Comparison of ENCODE assay signal across 27 cellular contexts in genomic region chr13:42484396-42484795, GRCh38.
DNase-seq lines count a peak whose midpoint lies in the region; ATAC-seq and TF ChIP-seq lines count a peak whose summit lies in the region.
"Had no signal": no experiment of that assay in that cellular context is flagged by ENCODE, and none has a peak within 500 bp of the region (broad histone marks: within the 10 kb centered on the region; RNA-seq: fewer than 3 reads in every experiment).

No MANE protein-coding gene starts in this region.

- H3K9ac ChIP-seq in skeletal muscle satellite cell (ENCODE audit: low read depth, low read length), result no peak overlapping the region
- H3K9ac ChIP-seq: KMS-11 had no signal

- peaks cover 12% of the 10 kb centered on the region for H3K27me3 ChIP-seq in skeletal muscle satellite cell (ENCODE audit: control insufficient read depth, insufficient read depth, low read length)
- H3K27me3 ChIP-seq: ascending aorta, esophagus muscularis mucosa, transverse colon had no signal

- no peaks in the 10 kb centered on the region for H3K36me3 Mint-ChIP-seq in stimulated activated naive B cell treated with anti-CD40 and anti-IgM and Interleukin-4, amounts not matched to agents 10 μg/mL and 1 μg/mL and 100 μg/mL, for 72 hours
- H3K36me3 Mint-ChIP-seq: CD8-positive, alpha-beta T cell; T-cell had no signal

- peak; percentile 21 for DNase-seq in NCI-H1694 treated with DMSO at 0.1 percent for 48 hours (lab: John Stamatoyannopoulos, UW)
- no peak for DNase-seq in NCI-H1694 (lab: John Stamatoyannopoulos, UW)
- peak; percentile 41 for DNase-seq in astrocyte of the hippocampus (ENCODE audit: low read depth, low spot score)
- DNase-seq in fibroblast of pulmonary artery (ENCODE audit: low read depth), result peak; percentile 18
- DNase-seq in hippocampal formation (lab: John Stamatoyannopoulos, UW), result no peak
- no peak for DNase-seq in stimulated activated naive B cell treated with anti-CD40 and anti-IgM and Interleukin-4, amounts not matched to agents 10 μg/mL and 1 μg/mL and 100 μg/mL, for 72 hours
- DNase-seq: activated CD4-positive, alpha-beta memory T cell treated with anti-CD3 and anti-CD28 coated beads for 36 hours; activated CD8-positive, alpha-beta memory T cell treated with anti-CD3 and anti-CD28 coated beads, Interleukin-2, amount 50 U/mL, for 48 hours; AML-193; CD8-positive, alpha-beta T cell; effector CD8-positive, alpha-beta T cell; GDM1; glutamatergic neuron; NCI-H1930; NCI-H774; OCI-M1; psoas muscle; SHP77 treated with DMSO at 0.1 percent for 48 hours; T-cell; transverse colon had no signal

- H3K4me1 ChIP-seq in skeletal muscle satellite cell (ENCODE audit: control insufficient read depth, insufficient read depth, low read length), result peaks cover 39% of the 10 kb centered on the region
- H3K4me1 ChIP-seq: ascending aorta, psoas muscle, transverse colon had no signal

- H3K4me2 ChIP-seq in skeletal muscle satellite cell (ENCODE audit: low read length), result peak overlapping the region; percentile 49
- H3K4me2 ChIP-seq: KMS-11 had no signal

- no peak overlapping the region for H3K4me3 Mint-ChIP-seq in stimulated activated naive B cell treated with anti-CD40 and anti-IgM and Interleukin-4, amounts not matched to agents 10 μg/mL and 1 μg/mL and 100 μg/mL, for 72 hours
- H3K4me3 Mint-ChIP-seq: activated CD4-positive, alpha-beta memory T cell treated with anti-CD3 and anti-CD28 coated beads for 36 hours; activated naive CD8-positive, alpha-beta T cell; activated T-helper 17 cell treated with anti-CD3 and anti-CD28 coated beads, Interleukin-2, amount 50 U/mL, for 72 hours; CD8-positive, alpha-beta T cell; T-cell had no signal

- no peak overlapping the region for H3K27ac Mint-ChIP-seq in stimulated activated naive B cell treated with anti-CD40 and anti-IgM and Interleukin-4, amounts not matched to agents 10 μg/mL and 1 μg/mL and 100 μg/mL, for 72 hours
- H3K27ac Mint-ChIP-seq: activated CD4-positive, alpha-beta memory T cell treated with anti-CD3 and anti-CD28 coated beads for 36 hours; activated naive CD8-positive, alpha-beta T cell; activated T-helper 17 cell treated with anti-CD3 and anti-CD28 coated beads, Interleukin-2, amount 50 U/mL, for 72 hours; CD8-positive, alpha-beta T cell; T-cell had no signal

- no peak for TF ChIP-seq CTCF in fibroblast of pulmonary artery (IDR thresholded peaks at IDR 0.05; ENCODE audit: low read length, missing control alignments)

- H3K4me1 Mint-ChIP-seq in stimulated activated naive B cell treated with anti-CD40 and anti-IgM and Interleukin-4, amounts not matched to agents 10 μg/mL and 1 μg/mL and 100 μg/mL, for 72 hours, result peaks cover 3 to 6% of the 10 kb centered on the region in 2 donors
- H3K4me1 Mint-ChIP-seq: activated T-helper 17 cell treated with anti-CD3 and anti-CD28 coated beads, Interleukin-2, amount 50 U/mL, for 72 hours; T-cell had no signal

- H3K27me3 Mint-ChIP-seq in stimulated activated naive B cell treated with anti-CD40 and anti-IgM and Interleukin-4, amounts not matched to agents 10 μg/mL and 1 μg/mL and 100 μg/mL, for 72 hours, result no peaks in the 10 kb centered on the region
- H3K27me3 Mint-ChIP-seq: activated CD4-positive, alpha-beta memory T cell treated with anti-CD3 and anti-CD28 coated beads for 36 hours; activated naive CD8-positive, alpha-beta T cell; activated T-helper 17 cell treated with anti-CD3 and anti-CD28 coated beads, Interleukin-2, amount 50 U/mL, for 72 hours; T-cell had no signal

- no peak for ATAC-seq in GM18867 (IDR thresholded peaks at IDR 0.05; ENCODE audit: unreplicated experiment)
- no peak for ATAC-seq in stimulated activated naive B cell treated with anti-CD40 and anti-IgM and Interleukin-4, amounts not matched to agents 10 μg/mL and 1 μg/mL and 100 μg/mL, for 72 hours (replicated peaks)
- ATAC-seq: activated T-helper 17 cell treated with anti-CD3 and anti-CD28 coated beads, Interleukin-2, amount 50 U/mL, for 72 hours; CD8-positive, alpha-beta T cell; T-cell had no signal

- H3K9me3 Mint-ChIP-seq in stimulated activated naive B cell treated with anti-CD40 and anti-IgM and Interleukin-4, amounts not matched to agents 10 μg/mL and 1 μg/mL and 100 μg/mL, for 72 hours, result no peaks in the 10 kb centered on the region
- H3K9me3 Mint-ChIP-seq: activated CD4-positive, alpha-beta memory T cell treated with anti-CD3 and anti-CD28 coated beads for 36 hours; activated T-helper 17 cell treated with anti-CD3 and anti-CD28 coated beads, Interleukin-2, amount 50 U/mL, for 72 hours; CD8-positive, alpha-beta T cell; T-cell had no signal

- H3K4me3 ChIP-seq in fibroblast of pulmonary artery (replicated peaks; ENCODE audit: low read depth, low read length) (no peak overlapping the region), skeletal muscle satellite cell (ENCODE audit: low read length) (no peak overlapping the region)
- H3K4me3 ChIP-seq: ascending aorta, esophagus muscularis mucosa, psoas muscle, transverse colon had no signal

- H3K36me3 ChIP-seq in skeletal muscle satellite cell (ENCODE audit: insufficient read depth, low read length), result no peaks in the 10 kb centered on the region
- H3K36me3 ChIP-seq: ascending aorta, esophagus muscularis mucosa, transverse colon had no signal

- H3K9me3 ChIP-seq in skeletal muscle satellite cell (replicated peaks; ENCODE audit: low read length), result no peaks in the 10 kb centered on the region
- H3K9me3 ChIP-seq: ascending aorta, esophagus muscularis mucosa, psoas muscle, transverse colon had no signal

Comparison
In these comparisons a context has a peak if more than half of its experiments do, and no peak if none do; other contexts are left out.
1. DNase-seq: peak in NCI-H1694 treated with DMSO at 0.1 percent for 48 hours (single experiment), astrocyte of the hippocampus (single experiment) and fibroblast of pulmonary artery (single experiment); none in NCI-H1694 (single experiment), hippocampal formation (0 of 2) and stimulated activated naive B cell treated with anti-CD40 and anti-IgM and Interleukin-4, amounts not matched to agents 10 μg/mL and 1 μg/mL and 100 μg/mL, for 72 hours (single experiment).